ENCODE assay signal across 1 cellular context in genomic region chr3:81676706-81677456, GRCh38.
TF ChIP-seq lines count a peak whose summit lies in the region.

No MANE protein-coding gene starts in this region.

TF ChIP-seq in HepG2, 621 proteins besides CTCF, POLR2A, EP300 and RAD21:
- TF ChIP-seq HNF1A (IDR thresholded peaks at IDR 0.05; ENCODE audit: low read depth) (no peak), HNF1A (CRISPR knock-in tag; IDR thresholded peaks at IDR 0.05; ENCODE audit: borderline replicate concordance) (peak; percentile 35; the same call in 1 of the 2 replicates), HOMEZ (CRISPR knock-in tag; IDR thresholded peaks at IDR 0.05; ENCODE audit: low read depth) (peak; percentile 47; the same call in 1 of the 2 replicates), EED (CRISPR knock-in tag; IDR thresholded peaks at IDR 0.05) (no peak)
